16 cellular contexts compared by ENCODE assay signal in genomic region chr1:167761400-167761799, GRCh38. TPM values are rescaled to one million over a fixed set of nuclear protein-coding genes. Genes with fewer than 3 reads are reported as not detected.
DNase-seq lines count a peak whose midpoint lies in the region; ATAC-seq, FAIRE-seq and TF ChIP-seq lines count a peak whose summit lies in the region.
"Had no signal": no experiment of that assay in that cellular context is flagged by ENCODE, and none has a peak within 500 bp of the region (broad histone marks: within the 10 kb centered on the region; RNA-seq: fewer than 3 reads in every experiment).

No MANE protein-coding gene starts in this region.

- BruUV-seq in K562 (replicated peaks; lab: Mats Ljungman, UMichigan): no TSS peak

- no peak for TF ChIP-seq CTCF in K562 (IDR thresholded peaks at IDR 0.05 in 2 of 3, conservative IDR thresholded peaks at IDR 0.05 in 1 of 3; ENCODE audit: insufficient read depth in 2 of 3, low read depth in 1 of 3, low read length in 3 of 3)
- TF ChIP-seq CTCF in testis (IDR thresholded peaks at IDR 0.05): no peak

- H3K4me3 ChIP-seq in K562: no peak overlapping the region
- H3K4me3 ChIP-seq in testis: no peak overlapping the region
- H3K4me3 ChIP-seq: thoracic aorta had no signal

- H3K4me1 ChIP-seq in K562 (replicated peaks in 1 of 2; ENCODE audit: control insufficient read depth in 2 of 2, insufficient read depth in 2 of 2, low read length in 2 of 2) (peaks cover 17 to 73% of the 10 kb centered on the region in 2 experiments), testis (peaks cover 47% of the 10 kb centered on the region)

- H3K4me3 Mint-ChIP-seq in activated naive CD4-positive, alpha-beta T cell treated with anti-CD3 and anti-CD28 coated beads for 36 hours: no peak overlapping the region
- H3K4me3 Mint-ChIP-seq: natural killer cell had no signal

- H3K9me3 Mint-ChIP-seq in activated naive CD4-positive, alpha-beta T cell treated with anti-CD3 and anti-CD28 coated beads for 36 hours: no peaks in the 10 kb centered on the region
- H3K9me3 Mint-ChIP-seq: natural killer cell had no signal

- no peak for DNase-seq in activated naive CD4-positive, alpha-beta T cell treated with anti-CD3 and anti-CD28 coated beads for 36 hours
- no peak for DNase-seq in activated naive CD4-positive, alpha-beta T cell treated with Interleukin-2 at 50 U/mL for 16 hours
- DNase-seq in NCI-H69 (lab: John Stamatoyannopoulos, UW) (peak; percentile 51), K562 (ENCODE audit: extremely low read depth in 1 of 4, low spot score in 3 of 4) (no peak), testis (no peak), D341Med (ENCODE audit: low spot score) (no peak), GM12892 (ENCODE audit: insufficient read length) (no peak)
- DNase-seq: DMS 273 treated with DMSO at 0.1 percent for 48 hours, left ventricle myocardium superior, natural killer cell, NCI-H2029 treated with DMSO at 0.1 percent for 48 hours, NCI-H526 treated with DMSO at 0.1 percent for 48 hours, retina had no signal

- H3K27me3 Mint-ChIP-seq in activated naive CD4-positive, alpha-beta T cell treated with anti-CD3 and anti-CD28 coated beads for 36 hours (ENCODE audit: low read depth): no peaks in the 10 kb centered on the region

- no peaks in the 10 kb centered on the region for H3K9me3 ChIP-seq in K562 (replicated peaks; ENCODE audit: control insufficient read depth, insufficient read depth, low read depth, low read length)
- no peaks in the 10 kb centered on the region for H3K9me3 ChIP-seq in testis
- H3K9me3 ChIP-seq: thoracic aorta had no signal

- POLR2A ChIA-PET in K562 (lab: Yijun Ruan, JAX): interaction anchor here (0.6 to 1.6 kb wide), 7 partner anchors 9 to 164 kb away, joined by 3 to 14 read pairs (median 4); no protein-coding TSS in a partner anchor

- peak overlapping the region; percentile 33; the same call in 1 of the 2 replicates for H3K4me2 ChIP-seq in K562 (ENCODE audit: insufficient read depth, low read length)

- no peak for TF ChIP-seq RAD21 in K562 (CRISPR knock-in tag; conservative IDR thresholded peaks at IDR 0.05 in 1 of 2, IDR thresholded peaks at IDR 0.05 in 1 of 2)

- 0 out of 2 replicates have a peak, but pooled peaks cover 3% of the 10 kb centered on the region for H4K20me1 ChIP-seq in K562 (replicated peaks; ENCODE audit: control insufficient read depth, insufficient read depth, low read length)

- H3K36me3 Mint-ChIP-seq in activated naive CD4-positive, alpha-beta T cell treated with anti-CD3 and anti-CD28 coated beads for 36 hours (ENCODE audit: low read depth): peaks cover 3% of the 10 kb centered on the region
- H3K36me3 Mint-ChIP-seq: natural killer cell had no signal

- ATAC-seq in K562: peak; percentile 5
- ATAC-seq in HG02610 (IDR thresholded peaks at IDR 0.05; ENCODE audit: unreplicated experiment): no peak
- ATAC-seq: left ventricle myocardium superior had no signal

- H3K27ac Mint-ChIP-seq in activated naive CD4-positive, alpha-beta T cell treated with anti-CD3 and anti-CD28 coated beads for 36 hours: peak overlapping the region; percentile 51
- H3K27ac Mint-ChIP-seq: natural killer cell had no signal

- peak overlapping the region; percentile 1 to 70; a peak in 2 of 4 replicates for H3K9ac ChIP-seq in K562 (ENCODE audit: insufficient read depth in 1 of 2, low read depth in 2 of 2, low read length in 2 of 2)

- CTCF ChIA-PET in activated naive CD4-positive, alpha-beta T cell treated with anti-CD3 and anti-CD28 coated beads for 36 hours (lab: Charles Lee): interaction anchor here (0.6 to 2.8 kb wide), 8 partner anchors 9 to 422 kb away, joined by 3 to 10 read pairs (median 5); partner anchors contain the start of gene MPZL1
- CTCF ChIA-PET in K562 (lab: Yijun Ruan, JAX; ENCODE audit: low intra/inter-chr PET ratio): no interaction called here

- H3K27ac ChIP-seq in K562 (ENCODE audit: extremely low read depth, low read depth, low read length) (peak overlapping the region; percentile 86), testis (peak overlapping the region; percentile 12 to 28)
- H3K27ac ChIP-seq: RWPE1, thoracic aorta had no signal

- 33% methylated on average over 2 of the region's 2 CpGs for WGBS in K562 (ENCODE audit: insufficient coverage, low coverage, missing lambda C conversion rate)
- 43 to 44% methylated on average over 2 of the region's 2 CpGs for WGBS in testis, 2 donors

- FAIRE-seq in K562 (lab: Jason Lieb, UNC) (no peak), GM12892 (lab: Jason Lieb, UNC) (no peak)

- H3K36me3 ChIP-seq in K562 (ENCODE audit: control insufficient read depth, insufficient read depth, low read length) (peaks cover 15% of the 10 kb centered on the region), testis (ENCODE audit: low read depth, missing control alignments) (no peaks in the 10 kb centered on the region)

- in situ Hi-C loops in K562 (cut with MboI): no loop called here

- no peak for TF ChIP-seq POLR2A in K562 (conservative IDR thresholded peaks at IDR 0.05)
- TF ChIP-seq POLR2A in testis (IDR thresholded peaks at IDR 0.05): no peak
- TF ChIP-seq POLR2A in GM12892 (IDR thresholded peaks at IDR 0.05; ENCODE audit: low read depth, low read length): no peak

- H3K4me1 Mint-ChIP-seq in activated naive CD4-positive, alpha-beta T cell treated with anti-CD3 and anti-CD28 coated beads for 36 hours (ENCODE audit: low read depth): peaks cover 31% of the 10 kb centered on the region

- H3K27me3 ChIP-seq in K562 (ENCODE audit: control insufficient read depth in 2 of 2, insufficient read depth in 2 of 2, low read length in 2 of 2) (no peaks in the 10 kb centered on the region), testis (no peaks in the 10 kb centered on the region)

- peaks cover 4% of the 10 kb centered on the region for H3K9me1 ChIP-seq in K562 (ENCODE audit: control insufficient read depth, insufficient read depth, low read length)

- intact Hi-C loops in activated naive CD4-positive, alpha-beta T cell treated with anti-CD3 and anti-CD28 coated beads for 36 hours (cut with micrococcal nuclease): no loop called here
- intact Hi-C loops in K562 (cut with micrococcal nuclease) (loop anchor here (2.0 to 5.0 kb wide), 4 partner anchors 39 to 176 kb away; partner anchors contain the start of genes DCAF6 and MPC2), testis (cut with DNase I; ENCODE audit: low total_unique reads) (no loop called here)

- no peak overlapping the region for H2AFZ ChIP-seq in K562 (ENCODE audit: low read depth, low read length)

- H3K79me2 ChIP-seq in K562 (ENCODE audit: control insufficient read depth, insufficient read depth, low read length): peaks cover 79% of the 10 kb centered on the region

- TF ChIP-seq EP300 in K562 (IDR thresholded peaks at IDR 0.05; ENCODE audit: low read length): no peak

TF ChIP-seq in K562, 482 proteins besides CTCF, POLR2A, EP300 and RAD21 (continues in another document):
- TF ChIP-seq SPI1 (IDR thresholded peaks at IDR 0.05; ENCODE audit: borderline replicate concordance, low read depth, low read length) (peak; percentile 22; the same call in 1 of the 2 replicates), NUFIP1 (IDR thresholded peaks at IDR 0.05; ENCODE audit: partially characterized antibody) (peak; percentile 11), MLLT1 (IDR thresholded peaks at IDR 0.05) (0 out of 4 replicates have a peak, but pooled peaks of 1 of the 2 experiments have one; percentile 50), MECOM (CRISPR knock-in tag; IDR thresholded peaks at IDR 0.05) (peak; percentile 41; the same call in 1 of the 2 replicates), E2F4 (CRISPR knock-in tag; IDR thresholded peaks at IDR 0.05; ENCODE audit: low read depth) (0 out of 2 replicates have a peak, but pooled peaks have one; percentile 22)

RNA-seq across cellular contexts. Expression of gene MPZL1, which starts 39.6 kb away (rescaled TPM):
- total RNA-seq in activated naive CD4-positive, alpha-beta T cell treated with anti-CD3 and anti-CD28 coated beads for 36 hours: 10 to 100 TPM; 24.2 to 28.1 TPM
- 126 and 209 TPM in 2 replicates for total RNA-seq in K562 (2011; cell fraction: chromatin; rRNA removed; ENCODE audit: low replicate concordance)
- total RNA-seq in K562 (2011; cell fraction: nucleolus; rRNA removed): 109 and 121 TPM in 2 replicates
- 238 and 352 TPM in 2 replicates for total RNA-seq in K562 (2011; cell fraction: nucleoplasm; rRNA removed)
- total RNA-seq in K562 (2014; rRNA removed) (46.1 and 57.8 TPM in 2 replicates), K562 (2014; rRNA removed; fragmentation: Illumina TruSeq; extraction: Trizol) (82.4 and 92.6 TPM in 2 replicates), K562 (2015; rRNA removed; fragmentation: Illumina TruSeq; extraction: Trizol) (63.2 and 66.5 TPM in 2 replicates), K562 (2021) (65.3 and 79.5 TPM in 2 replicates), testis (100 to 1,000 TPM; 154 to 160 TPM)
- polyA plus RNA-seq in K562 (2011; rRNA removed) (89.9 and 153 TPM in 2 replicates), K562 (2014; fragmentation: Illumina TruSeq; extraction: Trizol) (64.6 and 75.9 TPM in 2 replicates), K562 (2014; fragmentation: Nextera tagmentation; extraction: Ambion mirVana) (10 to 100 TPM; 14.5 to 20.5 TPM), K562 (2014; rRNA removed) (46.5 and 46.7 TPM in 2 replicates), testis (ENCODE audit: insufficient read depth, low read depth, low replicate concordance) (148 TPM)
- polyA plus RNA-seq in K562 (2011; cell fraction: cytosol; rRNA removed): 43.0 and 55.8 TPM in 2 replicates
- polyA plus RNA-seq in K562 (2011; cell fraction: nucleus; rRNA removed): 42.9 and 57.7 TPM in 2 replicates
- polyA plus RNA-seq in K562 (2012): 46.5 and 47.2 TPM in 2 replicates
- 94.6 and 129 TPM in 2 replicates for polyA minus RNA-seq in K562 (2011; rRNA and poly(A)+ RNA removed)
- 50.0 and 63.6 TPM in 2 replicates for polyA minus RNA-seq in K562 (2011; cell fraction: cytosol; rRNA and poly(A)+ RNA removed)
- polyA minus RNA-seq in K562 (2011; cell fraction: nucleus; rRNA and poly(A)+ RNA removed): 22.6 and 35.3 TPM in 2 replicates
- 31.9 TPM for polyA plus RNA-seq in GM12892 (2012; ENCODE audit: missing spikeins)
